In the genomic region with DNA sequence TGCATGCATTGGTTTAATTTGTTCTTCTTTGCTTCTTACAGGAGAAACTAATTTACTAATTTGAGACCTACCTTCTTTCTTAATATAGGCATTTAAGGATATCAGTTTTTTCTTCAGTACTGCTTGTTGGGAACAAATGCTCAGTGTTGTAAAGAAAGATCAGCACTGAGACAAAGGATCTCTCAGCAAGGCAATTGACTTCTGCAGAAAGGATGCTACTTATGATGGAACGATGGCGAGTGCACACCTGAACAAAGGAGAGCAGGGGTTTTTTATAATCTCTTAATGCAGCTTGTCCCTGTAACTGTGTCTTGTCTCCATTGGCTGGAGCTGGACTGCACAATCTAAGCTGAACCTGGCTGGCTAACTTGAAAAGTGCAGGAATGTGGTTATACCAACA, we compare ENCODE assay signal across 7 cellular contexts.
"Had no signal": no experiment of that assay in that cellular context is flagged by ENCODE, and none has a peak within 500 bp of the region (broad histone marks: within the 10 kb centered on the region; RNA-seq: fewer than 3 reads in every experiment).

No MANE protein-coding gene starts in this region.

- H3K36me3 ChIP-seq: HAP-1 had no signal

- ATAC-seq: GM23338 had no signal

- H3K27ac Mint-ChIP-seq: GM23338, HFFc6, IgD-negative memory B cell had no signal

- FAIRE-seq: HTR-8/SVneo had no signal

- H3K4me1 ChIP-seq: HAP-1 had no signal

- H3K4me3 Mint-ChIP-seq: GM23338, HFFc6 had no signal

- H3K4me3 ChIP-seq: GM23338, HAP-1 had no signal

- H3K4me2 ChIP-seq: GM23338 had no signal

- DNase-seq: H7, HFFc6, KG1 had no signal

- H2AFZ ChIP-seq: GM23338 had no signal

- H3K36me3 Mint-ChIP-seq: IgD-negative memory B cell had no signal
